ENCODE assay signal across 19 cellular contexts in the genomic region with DNA sequence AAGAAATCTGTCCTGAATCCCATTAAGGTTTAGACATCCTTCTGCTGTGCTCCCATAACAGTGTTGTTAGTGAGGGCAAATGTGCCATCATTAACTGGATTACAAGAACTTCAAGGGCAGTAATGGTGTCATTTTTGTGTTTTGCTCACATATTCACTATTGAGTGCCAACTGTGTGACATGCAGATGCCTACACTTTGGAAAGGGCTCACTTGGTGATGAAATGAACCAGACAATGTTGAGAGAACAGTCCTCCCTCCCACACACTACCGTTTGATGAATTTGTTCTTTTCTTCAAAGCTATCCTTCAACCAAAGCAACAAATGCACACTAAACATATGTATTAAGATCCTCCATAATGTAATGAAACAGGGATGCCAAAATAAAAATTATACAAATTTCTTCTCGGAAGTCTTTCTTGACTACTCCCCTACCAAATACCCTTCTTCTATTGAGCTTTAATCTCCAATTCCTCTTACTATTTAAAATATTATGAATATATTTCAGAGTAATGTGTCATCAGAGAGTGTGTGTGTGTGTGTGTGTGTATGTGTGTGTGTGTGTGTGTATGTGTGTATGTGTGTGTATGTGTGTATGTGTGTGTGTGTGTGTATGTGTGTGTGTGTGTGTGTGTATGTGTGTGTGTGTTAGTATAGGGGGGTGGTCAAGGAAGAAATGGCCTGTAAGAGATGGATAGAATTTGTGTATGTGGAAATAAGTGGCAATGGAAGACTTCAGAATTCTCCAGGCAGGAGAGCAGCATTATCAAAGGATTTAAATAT.
"Had no signal": no experiment of that assay in that cellular context is flagged by ENCODE, and none has a peak within 500 bp of the region (broad histone marks: within the 10 kb centered on the region; RNA-seq: fewer than 3 reads in every experiment).

No MANE protein-coding gene starts in this region.

- H3K9me3 ChIP-seq: neutrophil, ovary, prostate gland, testis, vagina had no signal

- H3K4me1 ChIP-seq: prostate gland had no signal

- H3K4me3 ChIP-seq: ovary, prostate gland, smooth muscle cell, testis, vagina had no signal

- ATAC-seq: stimulated activated naive B cell treated with anti-CD40 and anti-IgM and Interleukin-4, amounts not matched to agents 10 μg/mL and 1 μg/mL and 100 μg/mL, for 72 hours; WTC11 had no signal

- DNase-seq: activated CD8-positive, alpha-beta memory T cell treated with anti-CD3 and anti-CD28 coated beads for 24 hours; activated CD8-positive, alpha-beta memory T cell treated with anti-CD3 and anti-CD28 coated beads, Interleukin-2, amount 50 U/mL, for 4 hours; activated naive CD4-positive, alpha-beta T cell; activated T-cell treated with anti-CD3 and anti-CD28 coated beads, Interleukin-2, amount 50 U/mL, for 24 hours; cortex of kidney; ovary; stimulated activated CD4-positive, alpha-beta T cell treated with anti-CD3 and anti-CD28 coated beads, Interleukin-15, amount 100 ng/mL, for 24 hours; stimulated activated CD4-positive, alpha-beta T cell treated with anti-CD3 and anti-CD28 coated beads, Interleukin-2, amount 100 ng/mL, for 48 hours; stimulated activated CD8-positive, alpha-beta memory T cell treated with anti-CD3 and anti-CD28 coated beads, Interleukin-4, amount 100 ng/mL, for 48 hours; stimulated activated naive B cell treated with anti-CD40 and anti-IgM and Interleukin-4, amounts not matched to agents 10 μg/mL and 1 μg/mL and 100 μg/mL, for 72 hours; T1000; testis; trophoblast cell had no signal

- H3K36me3 ChIP-seq: neutrophil, ovary, prostate gland, vagina had no signal

- H3K27me3 ChIP-seq: neutrophil, ovary, testis, vagina had no signal

- H3K27ac ChIP-seq: epithelial cell of prostate, neutrophil, ovary, prostate gland, vagina had no signal
